6 cellular contexts compared by ENCODE assay signal in genomic region chr10:108378779-108379178, GRCh38.
"Had no signal": no experiment of that assay in that cellular context is flagged by ENCODE, and none has a peak within 500 bp of the region (broad histone marks: within the 10 kb centered on the region; RNA-seq: fewer than 3 reads in every experiment).

No MANE protein-coding gene starts in this region.

- H3K9ac ChIP-seq: KMS-11 had no signal

- DNase-seq: Karpas-422, KBM-7, KG1 had no signal

- FAIRE-seq: HTR-8/SVneo had no signal

- H3K27ac ChIP-seq: HL-60, KMS-11 had no signal

- H3K4me2 ChIP-seq: KMS-11 had no signal
